24 cellular contexts compared by ENCODE assay signal in genomic region chr9:91221332-91221731, GRCh38.
DNase-seq lines count a peak whose midpoint lies in the region; ATAC-seq, FAIRE-seq and TF ChIP-seq lines count a peak whose summit lies in the region.
"Had no signal": no experiment of that assay in that cellular context is flagged by ENCODE, and none has a peak within 500 bp of the region (broad histone marks: within the 10 kb centered on the region; RNA-seq: fewer than 3 reads in every experiment).

No MANE protein-coding gene starts in this region.

- ATAC-seq in gastrocnemius medialis: peak in 1 of 2 donors; percentile 15
- ATAC-seq: foreskin keratinocyte; natural killer cell treated with Interleukin-12 subunit alpha and Interleukin-12 subunit beta and Interleukin-15 and Interleukin-18, amount 100 ng/mL, for 72 hours had no signal

- H3K4me1 Mint-ChIP-seq in astrocyte (ENCODE audit: low read depth, unreplicated experiment): peaks cover 20% of the 10 kb centered on the region

- H3K27me3 ChIP-seq in astrocyte (ENCODE audit: insufficient read depth, low read length): no peaks in the 10 kb centered on the region
- no peaks in the 10 kb centered on the region for H3K27me3 ChIP-seq in gastrocnemius medialis
- H3K27me3 ChIP-seq: foreskin keratinocyte had no signal

- no peak for FAIRE-seq in astrocyte (lab: Jason Lieb, UNC)
- no peak for FAIRE-seq in GM12891 (lab: Jason Lieb, UNC)
- FAIRE-seq: colon, HTR-8/SVneo had no signal

- H3K27ac ChIP-seq in astrocyte (ENCODE audit: low read depth, low read length): peak overlapping the region; percentile 70
- H3K27ac ChIP-seq in gastrocnemius medialis: peak overlapping the region; percentile 6 to 66 (median 50)
- H3K27ac ChIP-seq: foreskin keratinocyte, parathyroid adenoma had no signal

- no peak overlapping the region for H3K4me3 Mint-ChIP-seq in astrocyte (ENCODE audit: unreplicated experiment)
- H3K4me3 Mint-ChIP-seq: activated CD4-positive, alpha-beta memory T cell treated with anti-CD3 and anti-CD28 coated beads, Interleukin-2, amount 10 ng/mL, durations not matched to agents 7 days and 5 days; activated naive CD4-positive, alpha-beta T cell treated with anti-CD3 and anti-CD28 coated beads for 36 hours; activated T-cell treated with anti-CD3 and anti-CD28 coated beads, Interleukin-2, amount 50 U/mL, for 24 hours; natural killer cell treated with Interleukin-12 subunit alpha and Interleukin-12 subunit beta and Interleukin-15 and Interleukin-18, amount 100 ng/mL, for 72 hours; stimulated activated naive CD8-positive, alpha-beta T cell treated with anti-CD3 and anti-CD28 coated beads, Interleukin-15, Interleukin-2, amounts not matched to agents 100 ng/mL and 50 ng/mL, for 24 hours had no signal

- TF ChIP-seq CTCF in astrocyte (IDR thresholded peaks at IDR 0.05; ENCODE audit: insufficient read depth, low read depth, low read length) (no peak), fibroblast of pulmonary artery (IDR thresholded peaks at IDR 0.05; ENCODE audit: low read length, missing control alignments) (no peak), gastrocnemius medialis (IDR thresholded peaks at IDR 0.05 in 4 of 5, conservative IDR thresholded peaks at IDR 0.05 in 1 of 5) (no peak)

- DNase-seq in H4 (ENCODE audit: low spot score) (peak; percentile 64), astrocyte (ENCODE audit: low read depth) (peak; percentile 83), fibroblast of pulmonary artery (ENCODE audit: low read depth) (peak; percentile 52), gastrocnemius medialis (no peak), GM12891 (ENCODE audit: insufficient read length, low spot score) (no peak), DMS79 treated with DMSO at 0.1 percent for 48 hours (lab: John Stamatoyannopoulos, UW) (no peak), UCSD-AML1 (lab: John Stamatoyannopoulos, UW; ENCODE audit: unreplicated experiment) (no peak)
- DNase-seq: activated CD4-positive, alpha-beta memory T cell treated with anti-CD3 and anti-CD28 coated beads, Interleukin-2, amount 10 ng/mL, durations not matched to agents 7 days and 5 days; activated CD4-positive, CD25-positive, alpha-beta regulatory T cell; activated naive CD4-positive, alpha-beta T cell treated with anti-CD3 and anti-CD28 coated beads for 36 hours; activated T-cell treated with anti-CD3 and anti-CD28 coated beads, Interleukin-2, amount 50 U/mL, for 24 hours; aorta; DND-41; foreskin keratinocyte; H7; kidney glomerular epithelial cell; NCI-H1092 treated with DMSO at 0.1 percent for 48 hours; stimulated activated CD4-positive, alpha-beta T cell treated with anti-CD3 and anti-CD28 coated beads, Interleukin-4, amount 100 ng/mL, for 1 hour; trophoblast cell had no signal

- H3K9ac ChIP-seq in astrocyte (ENCODE audit: low read length): peak overlapping the region; percentile 48
- H3K9ac ChIP-seq: parathyroid adenoma had no signal

- no peak overlapping the region for H3K4me3 ChIP-seq in astrocyte (ENCODE audit: insufficient read depth, low read depth, low read length)
- no peak overlapping the region for H3K4me3 ChIP-seq in fibroblast of pulmonary artery (replicated peaks; ENCODE audit: low read depth, low read length)
- no peak overlapping the region for H3K4me3 ChIP-seq in gastrocnemius medialis

- H3K36me3 Mint-ChIP-seq in astrocyte (ENCODE audit: low read depth, unreplicated experiment): peaks cover 5% of the 10 kb centered on the region

- H2AFZ ChIP-seq in astrocyte (ENCODE audit: low read depth, low read length): no peak overlapping the region
- H2AFZ ChIP-seq: parathyroid adenoma had no signal

- TF ChIP-seq POLR2A in gastrocnemius medialis (IDR thresholded peaks at IDR 0.05): no peak
- TF ChIP-seq POLR2A in GM12891 (IDR thresholded peaks at IDR 0.05; ENCODE audit: low read depth, low read length): no peak

- no peaks in the 10 kb centered on the region for H3K9me3 Mint-ChIP-seq in astrocyte (ENCODE audit: unreplicated experiment)
- H3K9me3 Mint-ChIP-seq: activated naive CD4-positive, alpha-beta T cell treated with anti-CD3 and anti-CD28 coated beads for 36 hours; natural killer cell treated with Interleukin-12 subunit alpha and Interleukin-12 subunit beta and Interleukin-15 and Interleukin-18, amount 100 ng/mL, for 72 hours; stimulated activated naive CD8-positive, alpha-beta T cell treated with anti-CD3 and anti-CD28 coated beads, Interleukin-15, Interleukin-2, amounts not matched to agents 100 ng/mL and 50 ng/mL, for 24 hours had no signal

- H3K4me2 ChIP-seq in astrocyte (ENCODE audit: low read length): peak overlapping the region; percentile 44

- H3K79me2 ChIP-seq in astrocyte (ENCODE audit: insufficient read depth, low read length): no peaks in the 10 kb centered on the region
- H3K79me2 ChIP-seq: parathyroid adenoma had no signal

- H3K36me3 ChIP-seq in astrocyte (ENCODE audit: insufficient read depth, low read length) (no peaks in the 10 kb centered on the region), gastrocnemius medialis (peaks cover 0 to 15% of the 10 kb centered on the region in 2 donors)

- H3K27ac Mint-ChIP-seq in astrocyte (ENCODE audit: unreplicated experiment): peak overlapping the region; percentile 92
- H3K27ac Mint-ChIP-seq: activated CD4-positive, alpha-beta memory T cell treated with anti-CD3 and anti-CD28 coated beads, Interleukin-2, amount 10 ng/mL, durations not matched to agents 7 days and 5 days; activated naive CD4-positive, alpha-beta T cell treated with anti-CD3 and anti-CD28 coated beads for 36 hours; natural killer cell treated with Interleukin-12 subunit alpha and Interleukin-12 subunit beta and Interleukin-15 and Interleukin-18, amount 100 ng/mL, for 72 hours; stimulated activated naive CD8-positive, alpha-beta T cell treated with anti-CD3 and anti-CD28 coated beads, Interleukin-15, Interleukin-2, amounts not matched to agents 100 ng/mL and 50 ng/mL, for 24 hours had no signal

- H3K9me3 ChIP-seq in astrocyte (ENCODE audit: insufficient read depth, low read depth, low read length): no peaks in the 10 kb centered on the region
- H3K9me3 ChIP-seq in gastrocnemius medialis: no peaks in the 10 kb centered on the region

- no peaks in the 10 kb centered on the region for H4K20me1 ChIP-seq in astrocyte (ENCODE audit: insufficient read depth, low read length)

- intact Hi-C loops in gastrocnemius medialis (cut with DNase I; ENCODE audit: low total_unique reads): no loop called here

- in situ Hi-C loops in gastrocnemius medialis (cut with MboI; ENCODE audit: low sequenced_read_pairs in 4 of 4): loop anchor here in 1 of 4 donors (25.0 kb wide), 1 partner anchor 191 kb away; the partner anchor contains the start of gene NFIL3

- H3K4me1 ChIP-seq in astrocyte (ENCODE audit: insufficient read depth, low read length) (peaks cover 17% of the 10 kb centered on the region), gastrocnemius medialis (peaks cover 0 to 16% of the 10 kb centered on the region in 2 donors)
- H3K4me1 ChIP-seq: foreskin keratinocyte, parathyroid adenoma had no signal

- no peaks in the 10 kb centered on the region for H3K27me3 Mint-ChIP-seq in astrocyte (ENCODE audit: low read depth, unreplicated experiment)
- H3K27me3 Mint-ChIP-seq: activated CD4-positive, alpha-beta memory T cell treated with anti-CD3 and anti-CD28 coated beads, Interleukin-2, amount 10 ng/mL, durations not matched to agents 7 days and 5 days; activated T-cell treated with anti-CD3 and anti-CD28 coated beads, Interleukin-2, amount 50 U/mL, for 24 hours; natural killer cell treated with Interleukin-12 subunit alpha and Interleukin-12 subunit beta and Interleukin-15 and Interleukin-18, amount 100 ng/mL, for 72 hours; stimulated activated naive CD8-positive, alpha-beta T cell treated with anti-CD3 and anti-CD28 coated beads, Interleukin-15, Interleukin-2, amounts not matched to agents 100 ng/mL and 50 ng/mL, for 24 hours had no signal

TF ChIP-seq in GM12891, 5 proteins besides CTCF, POLR2A, EP300 and RAD21:
- TF ChIP-seq POLR2AphosphoS5 (IDR thresholded peaks at IDR 0.05; ENCODE audit: low read depth, low read length) (no peak), POU2F2 (IDR thresholded peaks at IDR 0.05; ENCODE audit: low read depth, low read length) (no peak), SPI1 (IDR thresholded peaks at IDR 0.05; ENCODE audit: low read depth, low read length) (no peak), PAX5 (IDR thresholded peaks at IDR 0.05; ENCODE audit: insufficient read depth, low read length, severe bottlenecking) (no peak), TAF1 (IDR thresholded peaks at IDR 0.05; ENCODE audit: low read depth, low read length) (no peak)

Comparison
In these comparisons a context has a peak if more than half of its experiments do, and no peak if none do; other contexts are left out.
1. DNase-seq: peak in H4 (single experiment), astrocyte (single experiment) and fibroblast of pulmonary artery (single experiment); none in gastrocnemius medialis (0 of 2), GM12891 (single experiment), DMS79 treated with DMSO at 0.1 percent for 48 hours (single experiment) and UCSD-AML1 (single experiment).